Comparison of ENCODE assay signal across 1 cellular context in the genomic region with DNA sequence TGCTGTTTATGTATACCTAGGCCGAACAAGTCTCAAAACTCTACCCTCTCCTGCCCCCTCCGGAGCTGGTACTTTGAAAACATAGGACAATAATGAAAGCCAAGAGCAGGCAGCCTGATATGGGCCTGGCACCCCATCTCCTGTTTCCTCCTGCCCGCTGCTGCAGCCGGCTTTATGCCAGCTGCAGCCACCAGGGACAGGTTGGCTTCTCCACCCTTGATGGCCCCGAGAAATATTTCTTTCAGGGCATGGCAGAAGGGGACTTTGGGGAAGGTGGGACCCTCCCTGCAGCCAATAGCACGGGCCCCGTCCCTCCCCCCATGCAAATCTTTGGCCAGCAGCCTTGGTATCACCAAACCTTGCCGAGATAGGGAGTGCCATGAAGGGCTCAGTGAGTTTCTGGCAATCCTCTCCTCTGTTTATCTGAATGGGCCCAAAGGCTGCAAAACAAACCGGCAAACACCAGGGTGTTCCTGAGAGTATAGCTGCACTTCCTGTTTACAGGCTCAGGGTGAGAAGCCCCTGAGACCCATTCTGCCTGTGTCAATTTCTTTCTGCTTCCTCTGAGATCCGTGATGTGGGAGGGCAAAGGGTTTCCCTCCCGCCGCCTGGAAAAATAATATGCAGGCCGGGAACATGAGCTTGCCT.
TF ChIP-seq lines count a peak whose summit lies in the region.

No MANE protein-coding gene starts in this region.

TF ChIP-seq in HepG2, 621 proteins besides CTCF, POLR2A, EP300 and RAD21 (continued from another document and continues in another):
- no peak for TF ChIP-seq PHF8 (CRISPR knock-in tag; IDR thresholded peaks at IDR 0.05)
- peak; percentile 84; the same call in 1 of the 2 replicates for TF ChIP-seq ZNF569 (CRISPR knock-in tag; IDR thresholded peaks at IDR 0.05; ENCODE audit: borderline replicate concordance)
- no peak for TF ChIP-seq ZFP1 (CRISPR knock-in tag; IDR thresholded peaks at IDR 0.05)
- TF ChIP-seq REL (CRISPR knock-in tag; conservative IDR thresholded peaks at IDR 0.05), result no peak
- peak; percentile 10; the same call in 1 of the 2 replicates for TF ChIP-seq ZNF205 (CRISPR knock-in tag; IDR thresholded peaks at IDR 0.05)
- TF ChIP-seq ZNF576 (CRISPR knock-in tag; IDR thresholded peaks at IDR 0.05), result no peak
- peak; percentile 58; the same call in 1 of the 2 replicates for TF ChIP-seq ZBTB38 (CRISPR knock-in tag; IDR thresholded peaks at IDR 0.05)
- no peak for TF ChIP-seq SNAPC4 (CRISPR knock-in tag; IDR thresholded peaks at IDR 0.05)
- TF ChIP-seq AHR (CRISPR knock-in tag; IDR thresholded peaks at IDR 0.05), result no peak
- TF ChIP-seq FOXA3 (CRISPR knock-in tag; IDR thresholded peaks at IDR 0.05), result peak; percentile 57
- TF ChIP-seq, protein P1, sequence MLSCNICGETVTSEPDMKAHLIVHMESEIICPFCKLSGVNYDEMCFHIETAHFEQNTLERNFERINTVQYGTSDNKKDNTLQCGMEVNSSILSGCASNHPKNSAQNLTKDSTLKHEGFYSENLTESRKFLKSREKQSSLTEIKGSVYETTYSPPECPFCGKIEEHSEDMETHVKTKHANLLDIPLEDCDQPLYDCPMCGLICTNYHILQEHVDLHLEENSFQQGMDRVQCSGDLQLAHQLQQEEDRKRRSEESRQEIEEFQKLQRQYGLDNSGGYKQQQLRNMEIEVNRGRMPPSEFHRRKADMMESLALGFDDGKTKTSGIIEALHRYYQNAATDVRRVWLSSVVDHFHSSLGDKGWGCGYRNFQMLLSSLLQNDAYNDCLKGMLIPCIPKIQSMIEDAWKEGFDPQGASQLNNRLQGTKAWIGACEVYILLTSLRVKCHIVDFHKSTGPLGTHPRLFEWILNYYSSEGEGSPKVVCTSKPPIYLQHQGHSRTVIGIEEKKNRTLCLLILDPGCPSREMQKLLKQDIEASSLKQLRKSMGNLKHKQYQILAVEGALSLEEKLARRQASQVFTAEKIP (CRISPR knock-in tag; IDR thresholded peaks at IDR 0.05; ENCODE audit: borderline replicate concordance), result no peak
- TF ChIP-seq, protein P2, sequence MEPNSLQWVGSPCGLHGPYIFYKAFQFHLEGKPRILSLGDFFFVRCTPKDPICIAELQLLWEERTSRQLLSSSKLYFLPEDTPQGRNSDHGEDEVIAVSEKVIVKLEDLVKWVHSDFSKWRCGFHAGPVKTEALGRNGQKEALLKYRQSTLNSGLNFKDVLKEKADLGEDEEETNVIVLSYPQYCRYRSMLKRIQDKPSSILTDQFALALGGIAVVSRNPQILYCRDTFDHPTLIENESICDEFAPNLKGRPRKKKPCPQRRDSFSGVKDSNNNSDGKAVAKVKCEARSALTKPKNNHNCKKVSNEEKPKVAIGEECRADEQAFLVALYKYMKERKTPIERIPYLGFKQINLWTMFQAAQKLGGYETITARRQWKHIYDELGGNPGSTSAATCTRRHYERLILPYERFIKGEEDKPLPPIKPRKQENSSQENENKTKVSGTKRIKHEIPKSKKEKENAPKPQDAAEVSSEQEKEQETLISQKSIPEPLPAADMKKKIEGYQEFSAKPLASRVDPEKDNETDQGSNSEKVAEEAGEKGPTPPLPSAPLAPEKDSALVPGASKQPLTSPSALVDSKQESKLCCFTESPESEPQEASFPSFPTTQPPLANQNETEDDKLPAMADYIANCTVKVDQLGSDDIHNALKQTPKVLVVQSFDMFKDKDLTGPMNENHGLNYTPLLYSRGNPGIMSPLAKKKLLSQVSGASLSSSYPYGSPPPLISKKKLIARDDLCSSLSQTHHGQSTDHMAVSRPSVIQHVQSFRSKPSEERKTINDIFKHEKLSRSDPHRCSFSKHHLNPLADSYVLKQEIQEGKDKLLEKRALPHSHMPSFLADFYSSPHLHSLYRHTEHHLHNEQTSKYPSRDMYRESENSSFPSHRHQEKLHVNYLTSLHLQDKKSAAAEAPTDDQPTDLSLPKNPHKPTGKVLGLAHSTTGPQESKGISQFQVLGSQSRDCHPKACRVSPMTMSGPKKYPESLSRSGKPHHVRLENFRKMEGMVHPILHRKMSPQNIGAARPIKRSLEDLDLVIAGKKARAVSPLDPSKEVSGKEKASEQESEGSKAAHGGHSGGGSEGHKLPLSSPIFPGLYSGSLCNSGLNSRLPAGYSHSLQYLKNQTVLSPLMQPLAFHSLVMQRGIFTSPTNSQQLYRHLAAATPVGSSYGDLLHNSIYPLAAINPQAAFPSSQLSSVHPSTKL (CRISPR knock-in tag; IDR thresholded peaks at IDR 0.05), result peak; percentile 28
- TF ChIP-seq ZNF350 (CRISPR knock-in tag; IDR thresholded peaks at IDR 0.05; ENCODE audit: borderline replicate concordance, low read depth), result peak; percentile 41; the same call in 1 of the 2 replicates
- TF ChIP-seq ELF4 (CRISPR knock-in tag; IDR thresholded peaks at IDR 0.05; ENCODE audit: borderline replicate concordance), result peak; percentile 65; the same call in 1 of the 2 replicates
- no peak for TF ChIP-seq ZNF543 (CRISPR knock-in tag; IDR thresholded peaks at IDR 0.05)
- 0 out of 2 replicates have a peak, but pooled peaks have one; percentile 11 for TF ChIP-seq ZNF580 (CRISPR knock-in tag; IDR thresholded peaks at IDR 0.05; ENCODE audit: borderline replicate concordance, low read depth)
- TF ChIP-seq ZBTB40 (IDR thresholded peaks at IDR 0.05), result no peak
- 0 out of 2 replicates have a peak, but pooled peaks have one; percentile 32 for TF ChIP-seq ZBTB40 (CRISPR knock-in tag; IDR thresholded peaks at IDR 0.05)
- TF ChIP-seq ARID2 (CRISPR knock-in tag; IDR thresholded peaks at IDR 0.05; ENCODE audit: borderline replicate concordance), result no peak
- no peak for TF ChIP-seq ZSCAN31 (CRISPR knock-in tag; IDR thresholded peaks at IDR 0.05; ENCODE audit: low read depth)
- no peak for TF ChIP-seq ZNF644 (CRISPR knock-in tag; IDR thresholded peaks at IDR 0.05; ENCODE audit: low read depth)
- no peak for TF ChIP-seq KDM1A (CRISPR knock-in tag; IDR thresholded peaks at IDR 0.05)
- peak; percentile 47; the same call in 1 of the 2 replicates for TF ChIP-seq HIC2 (CRISPR knock-in tag; IDR thresholded peaks at IDR 0.05; ENCODE audit: low read depth)
- peak; percentile 54; the same call in 1 of the 2 replicates for TF ChIP-seq GABPB1 (CRISPR knock-in tag; IDR thresholded peaks at IDR 0.05)
- no peak for TF ChIP-seq TRIM22 (IDR thresholded peaks at IDR 0.05)
- no peak for TF ChIP-seq YEATS2 (CRISPR knock-in tag; IDR thresholded peaks at IDR 0.05; ENCODE audit: borderline replicate concordance)
- TF ChIP-seq MED1 (CRISPR knock-in tag; IDR thresholded peaks at IDR 0.05), result peak; percentile 74
